20 cellular contexts compared by ENCODE assay signal in genomic region chr7:142890838-142891485, GRCh38. TPM values are rescaled to one million over a fixed set of nuclear protein-coding genes. Genes with fewer than 3 reads are reported as not detected.
"Had no signal": no experiment of that assay in that cellular context is flagged by ENCODE, and none has a peak within 500 bp of the region (broad histone marks: within the 10 kb centered on the region; RNA-seq: fewer than 3 reads in every experiment).

No MANE protein-coding gene starts in this region.

- DNase-seq: activated CD4-positive, alpha-beta T cell treated with anti-CD3 and anti-CD28 coated beads for 1 hour; activated CD4-positive, alpha-beta T cell treated with anti-CD3 and anti-CD28 coated beads, Interleukin-2, amount 50 U/mL, for 4 hours; activated naive CD4-positive, alpha-beta T cell treated with Interleukin-2 at 50 U/mL for 16 hours; dermis blood vessel endothelial cell; gastrocnemius medialis; heart right ventricle; lower lobe of right lung; stimulated activated CD4-positive, alpha-beta T cell treated with anti-CD3 and anti-CD28 coated beads, Interleukin-15, amount 100 ng/mL, for 24 hours; stimulated activated CD4-positive, alpha-beta T cell treated with anti-CD3 and anti-CD28 coated beads, Interleukin-4, amount 100 ng/mL, for 1 hour; stimulated activated naive CD4-positive, alpha-beta T cell treated with Interleukin-2 at 50 U/mL for 16 hours; T-helper 9 cell had no signal

- H3K9me3 Mint-ChIP-seq: activated T-helper 1 cell treated with anti-CD3 and anti-CD28 coated beads, Interleukin-12 subunit alpha, Interleukin-12 subunit beta, Interleukin-2, Interleukin-4 antibody, amounts not matched to agents 30 ng/mL and 10 ng/mL and 1 ng/mL, durations not matched to agents 14 hours and 24 hours and 36 hours had no signal

- H3K27me3 ChIP-seq: ascending aorta, breast epithelium, upper lobe of left lung had no signal

- ATAC-seq: gastrocnemius medialis, heart right ventricle, left colon, lower lobe of right lung had no signal

- H3K27ac ChIP-seq: ascending aorta, breast epithelium, gastrocnemius medialis, heart right ventricle, lower lobe of right lung, suprapubic skin, upper lobe of left lung had no signal

- H3K9me3 ChIP-seq: ascending aorta, breast epithelium, gastrocnemius medialis, heart right ventricle, lower lobe of right lung, suprapubic skin, upper lobe of left lung had no signal

- H3K36me3 ChIP-seq: ascending aorta, breast epithelium, gastrocnemius medialis, heart right ventricle, lower lobe of right lung, suprapubic skin, upper lobe of left lung had no signal

- H3K4me3 Mint-ChIP-seq: activated T-helper 1 cell treated with anti-CD3 and anti-CD28 coated beads, Interleukin-12 subunit alpha, Interleukin-12 subunit beta, Interleukin-2, Interleukin-4 antibody, amounts not matched to agents 30 ng/mL and 10 ng/mL and 1 ng/mL, durations not matched to agents 14 hours and 24 hours and 36 hours had no signal

- H3K4me3 ChIP-seq: ascending aorta, breast epithelium, gastrocnemius medialis, heart right ventricle, lower lobe of right lung, suprapubic skin, upper lobe of left lung had no signal

- H3K27ac Mint-ChIP-seq: activated T-helper 1 cell treated with anti-CD3 and anti-CD28 coated beads, Interleukin-12 subunit alpha, Interleukin-12 subunit beta, Interleukin-2, Interleukin-4 antibody, amounts not matched to agents 30 ng/mL and 10 ng/mL and 1 ng/mL, durations not matched to agents 14 hours and 24 hours and 36 hours had no signal

- H3K4me1 ChIP-seq: ascending aorta, breast epithelium, gastrocnemius medialis, heart right ventricle, lower lobe of right lung, upper lobe of left lung had no signal

RNA-seq across cellular contexts. Expression of gene TRPV6, which starts 5.4 kb away (rescaled TPM):
- total RNA-seq: activated T-helper 1 cell treated with anti-CD3 and anti-CD28 coated beads, Interleukin-12 subunit alpha, Interleukin-12 subunit beta, Interleukin-2, Interleukin-4 antibody, amounts not matched to agents 30 ng/mL and 10 ng/mL and 1 ng/mL, durations not matched to agents 14 hours and 24 hours and 36 hours; ascending aorta; dermis blood vessel endothelial cell; gastrocnemius medialis; heart right ventricle; skeletal muscle tissue had no signal

RNA-seq across cellular contexts. Expression of gene TRPV5, which starts 42.6 kb away (rescaled TPM):
- total RNA-seq: activated T-helper 1 cell treated with anti-CD3 and anti-CD28 coated beads, Interleukin-12 subunit alpha, Interleukin-12 subunit beta, Interleukin-2, Interleukin-4 antibody, amounts not matched to agents 30 ng/mL and 10 ng/mL and 1 ng/mL, durations not matched to agents 14 hours and 24 hours and 36 hours; ascending aorta; dermis blood vessel endothelial cell; epithelial cell of proximal tubule; gastrocnemius medialis; heart right ventricle; left colon; lower lobe of right lung; skeletal muscle tissue; suprapubic skin; upper lobe of left lung had no signal

RNA-seq across cellular contexts. Expression of gene LLCFC1, which starts 48.3 kb away (rescaled TPM):
- total RNA-seq: activated T-helper 1 cell treated with anti-CD3 and anti-CD28 coated beads, Interleukin-12 subunit alpha, Interleukin-12 subunit beta, Interleukin-2, Interleukin-4 antibody, amounts not matched to agents 30 ng/mL and 10 ng/mL and 1 ng/mL, durations not matched to agents 14 hours and 24 hours and 36 hours; ascending aorta; breast epithelium; cerebellum; dermis blood vessel endothelial cell; epithelial cell of proximal tubule; gastrocnemius medialis; heart right ventricle; left colon; lower lobe of right lung; skeletal muscle tissue; suprapubic skin; upper lobe of left lung had no signal
